14 cellular contexts compared by ENCODE assay signal in the genomic region with DNA sequence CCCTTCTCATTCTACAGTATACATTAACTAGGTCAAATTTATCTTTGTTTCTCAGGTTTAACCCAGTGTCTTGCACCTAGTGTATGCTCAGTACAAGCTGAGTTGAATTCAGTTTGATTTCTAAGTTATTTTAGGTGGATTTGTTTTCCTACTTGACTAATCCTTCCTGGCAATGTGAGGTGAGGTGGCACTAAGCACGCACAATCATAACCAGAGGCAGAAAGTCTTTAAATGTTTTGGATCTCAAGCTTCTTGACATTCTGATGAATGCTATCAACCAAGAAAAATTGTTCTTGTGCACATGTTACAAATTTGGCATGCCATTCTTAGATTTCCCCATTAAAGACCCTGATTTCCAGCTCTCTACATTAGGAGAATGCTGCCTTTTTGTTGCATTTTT. TPM values are rescaled to one million over a fixed set of nuclear protein-coding genes. Genes with fewer than 3 reads are reported as not detected.
A peak's percentile ranks its signal among the peaks of the same experiment; 100 is the strongest.
DNase-seq lines count a peak whose midpoint lies in the region; ATAC-seq and TF ChIP-seq lines count a peak whose summit lies in the region.
"Had no signal": no experiment of that assay in that cellular context is flagged by ENCODE, and none has a peak within 500 bp of the region (broad histone marks: within the 10 kb centered on the region; RNA-seq: fewer than 3 reads in every experiment).

No MANE protein-coding gene starts in this region.

- no peak overlapping the region for H3K27ac Mint-ChIP-seq in activated CD8-positive, alpha-beta T cell treated with anti-CD3 and anti-CD28 coated beads for 36 hours
- no peak overlapping the region for H3K27ac Mint-ChIP-seq in activated CD8-positive, alpha-beta T cell treated with anti-CD3 and anti-CD28 coated beads, Interleukin-2, amount 10 ng/mL, durations not matched to agents 7 days and 5 days
- no peak overlapping the region for H3K27ac Mint-ChIP-seq in CD8-positive, alpha-beta memory T cell

- POLR2A ChIA-PET in activated CD8-positive, alpha-beta T cell treated with anti-CD3 and anti-CD28 coated beads for 36 hours (lab: Charles Lee) = interaction anchor here (0.6 to 0.9 kb wide), 2 partner anchors 9 to 228 kb away, joined by 3 read pairs; a partner anchor contains a TSS
- POLR2A ChIA-PET in activated CD8-positive, alpha-beta T cell treated with anti-CD3 and anti-CD28 coated beads, Interleukin-2, amount 10 ng/mL, durations not matched to agents 7 days and 5 days (lab: Charles Lee) = no interaction called here
- POLR2A ChIA-PET in CD8-positive, alpha-beta memory T cell (lab: Charles Lee) = no interaction called here

- H3K27ac ChIP-seq in epithelial cell of prostate = peak overlapping the region; percentile 37
- H3K27ac ChIP-seq in gastrocnemius medialis = peak overlapping the region; percentile 94 to 98 (median 96)
- no peak overlapping the region for H3K27ac ChIP-seq in CD8-positive, alpha-beta memory T cell (ENCODE audit: low read depth, low read length)
- H3K27ac ChIP-seq: HL-60 had no signal

- no peak for TF ChIP-seq POLR2A in gastrocnemius medialis (IDR thresholded peaks at IDR 0.05)

- in situ Hi-C loops in gastrocnemius medialis (cut with MboI; ENCODE audit: low sequenced_read_pairs in 4 of 4) = no loop called here

- H3K4me3 ChIP-seq in gastrocnemius medialis = no peak overlapping the region
- H3K4me3 ChIP-seq in CD8-positive, alpha-beta memory T cell (ENCODE audit: low read length) = no peak overlapping the region

- DNase-seq in activated CD8-positive, alpha-beta T cell treated with anti-CD3 and anti-CD28 coated beads for 36 hours = no peak
- DNase-seq in activated CD8-positive, alpha-beta T cell treated with anti-CD3 and anti-CD28 coated beads, Interleukin-2, amount 10 ng/mL, durations not matched to agents 7 days and 5 days = no peak
- DNase-seq in RKO (ENCODE audit: low spot score) (peak; percentile 26), epithelial cell of prostate (ENCODE audit: low read depth, low spot score) (no peak), gastrocnemius medialis (no peak), NCI-H1048 (lab: John Stamatoyannopoulos, UW) (no peak), NCI-H2196 treated with DMSO at 0.1 percent for 48 hours (lab: John Stamatoyannopoulos, UW; ENCODE audit: unreplicated experiment) (no peak)
- no peak for DNase-seq in CD8-positive, alpha-beta memory T cell
- DNase-seq: activated CD4-positive, alpha-beta T cell treated with anti-CD3 and anti-CD28 coated beads, Interleukin-2, amount 50 U/mL, for 48 hours; aorta; DMS53; erythroblast; NCI-H526 had no signal

- no peak for ATAC-seq in activated CD8-positive, alpha-beta T cell treated with anti-CD3 and anti-CD28 coated beads for 36 hours
- ATAC-seq in activated CD8-positive, alpha-beta T cell treated with anti-CD3 and anti-CD28 coated beads, Interleukin-2, amount 10 ng/mL, durations not matched to agents 7 days and 5 days = no peak
- ATAC-seq in gastrocnemius medialis = no peak

- H3K27me3 ChIP-seq in gastrocnemius medialis = no peaks in the 10 kb centered on the region
- H3K27me3 ChIP-seq in CD8-positive, alpha-beta memory T cell (ENCODE audit: insufficient read depth, low read length, poor library complexity, severe bottlenecking) = no peaks in the 10 kb centered on the region

- CTCF ChIA-PET in activated CD8-positive, alpha-beta T cell treated with anti-CD3 and anti-CD28 coated beads for 36 hours (lab: Charles Lee) = no interaction called here
- CTCF ChIA-PET in activated CD8-positive, alpha-beta T cell treated with anti-CD3 and anti-CD28 coated beads, Interleukin-2, amount 10 ng/mL, durations not matched to agents 7 days and 5 days (lab: Charles Lee) = no interaction called here
- CTCF ChIA-PET in CD8-positive, alpha-beta memory T cell (lab: Charles Lee) = no interaction called here

- H3K36me3 Mint-ChIP-seq in activated CD8-positive, alpha-beta T cell treated with anti-CD3 and anti-CD28 coated beads for 36 hours (ENCODE audit: low read depth) = peaks cover 44% of the 10 kb centered on the region
- peaks cover 31% of the 10 kb centered on the region for H3K36me3 Mint-ChIP-seq in activated CD8-positive, alpha-beta T cell treated with anti-CD3 and anti-CD28 coated beads, Interleukin-2, amount 10 ng/mL, durations not matched to agents 7 days and 5 days (ENCODE audit: low read depth)
- H3K36me3 Mint-ChIP-seq in CD8-positive, alpha-beta memory T cell = peaks cover 0 to 19% (median 5%) of the 10 kb centered on the region in 3 donors

- no peaks in the 10 kb centered on the region for H3K9me3 ChIP-seq in gastrocnemius medialis
- no peaks in the 10 kb centered on the region for H3K9me3 ChIP-seq in CD8-positive, alpha-beta memory T cell (ENCODE audit: low read length)

- no peak for TF ChIP-seq CTCF in activated CD8-positive, alpha-beta T cell treated with anti-CD3 and anti-CD28 coated beads for 36 hours (IDR thresholded peaks at IDR 0.05)
- no peak for TF ChIP-seq CTCF in gastrocnemius medialis (IDR thresholded peaks at IDR 0.05 in 4 of 5, conservative IDR thresholded peaks at IDR 0.05 in 1 of 5)

- H3K9me3 Mint-ChIP-seq in activated CD8-positive, alpha-beta T cell treated with anti-CD3 and anti-CD28 coated beads for 36 hours = no peaks in the 10 kb centered on the region
- H3K9me3 Mint-ChIP-seq in activated CD8-positive, alpha-beta T cell treated with anti-CD3 and anti-CD28 coated beads, Interleukin-2, amount 10 ng/mL, durations not matched to agents 7 days and 5 days (ENCODE audit: insufficient read depth) = no peaks in the 10 kb centered on the region
- no peaks in the 10 kb centered on the region for H3K9me3 Mint-ChIP-seq in CD8-positive, alpha-beta memory T cell

- intact Hi-C loops in activated CD8-positive, alpha-beta T cell treated with anti-CD3 and anti-CD28 coated beads for 36 hours (cut with micrococcal nuclease) = no loop called here
- intact Hi-C loops in gastrocnemius medialis (cut with DNase I; ENCODE audit: low total_unique reads) = no loop called here

- peaks cover 62% of the 10 kb centered on the region for H3K4me1 Mint-ChIP-seq in activated CD8-positive, alpha-beta T cell treated with anti-CD3 and anti-CD28 coated beads for 36 hours (ENCODE audit: low read depth)
- H3K4me1 Mint-ChIP-seq in activated CD8-positive, alpha-beta T cell treated with anti-CD3 and anti-CD28 coated beads, Interleukin-2, amount 10 ng/mL, durations not matched to agents 7 days and 5 days (ENCODE audit: low read depth) = peaks cover 62% of the 10 kb centered on the region
- peaks cover 62 to 74% (median 73%) of the 10 kb centered on the region in 3 donors for H3K4me1 Mint-ChIP-seq in CD8-positive, alpha-beta memory T cell

- H3K27me3 Mint-ChIP-seq in activated CD8-positive, alpha-beta T cell treated with anti-CD3 and anti-CD28 coated beads for 36 hours = no peaks in the 10 kb centered on the region
- H3K27me3 Mint-ChIP-seq in activated CD8-positive, alpha-beta T cell treated with anti-CD3 and anti-CD28 coated beads, Interleukin-2, amount 10 ng/mL, durations not matched to agents 7 days and 5 days (ENCODE audit: low read depth) = no peaks in the 10 kb centered on the region
- peaks cover 0 to 2% of the 10 kb centered on the region in 2 donors for H3K27me3 Mint-ChIP-seq in CD8-positive, alpha-beta memory T cell

- H3K4me1 ChIP-seq in gastrocnemius medialis = peaks cover 60 to 64% of the 10 kb centered on the region in 2 donors
- peaks cover 43% of the 10 kb centered on the region for H3K4me1 ChIP-seq in CD8-positive, alpha-beta memory T cell (ENCODE audit: insufficient read depth, low read length)

- no peaks in the 10 kb centered on the region for H3K36me3 ChIP-seq in gastrocnemius medialis
- H3K36me3 ChIP-seq in CD8-positive, alpha-beta memory T cell (ENCODE audit: insufficient read depth, low read length) = no peaks in the 10 kb centered on the region

- peak overlapping the region; percentile 54 for H3K4me3 Mint-ChIP-seq in activated CD8-positive, alpha-beta T cell treated with anti-CD3 and anti-CD28 coated beads for 36 hours
- H3K4me3 Mint-ChIP-seq in activated CD8-positive, alpha-beta T cell treated with anti-CD3 and anti-CD28 coated beads, Interleukin-2, amount 10 ng/mL, durations not matched to agents 7 days and 5 days = no peak overlapping the region
- peak overlapping the region in 1 of 7 donors; percentile 98 for H3K4me3 Mint-ChIP-seq in CD8-positive, alpha-beta memory T cell

RNA-seq across cellular contexts. Expression of a gene that starts 3.2 kb away (rescaled TPM):
- 100 to 1,000 TPM; 120 to 123 TPM for total RNA-seq in activated CD8-positive, alpha-beta T cell treated with anti-CD3 and anti-CD28 coated beads for 36 hours
- 10 to 100 TPM; 59.7 to 62.3 TPM for total RNA-seq in activated CD8-positive, alpha-beta T cell treated with anti-CD3 and anti-CD28 coated beads, Interleukin-2, amount 10 ng/mL, durations not matched to agents 7 days and 5 days
- total RNA-seq in gastrocnemius medialis = 100 to 1,000 TPM in 3 of 4 donors, 10 to 100 TPM in 1; 86.6 to 145 (median 123) TPM
- total RNA-seq in CD8-positive, alpha-beta memory T cell = 100 to 1,000 TPM; 128 to 136 TPM
- 52.9 TPM for polyA plus RNA-seq in CD8-positive, alpha-beta memory T cell

RNA-seq across cellular contexts. Expression of a gene that starts 3.6 kb away (rescaled TPM):
- 10 to 100 TPM in 1 of 2 experiments, 1 to 10 TPM in 1; 9.8 to 10.5 TPM for total RNA-seq in activated CD8-positive, alpha-beta T cell treated with anti-CD3 and anti-CD28 coated beads for 36 hours
- 10 to 100 TPM; 14.3 to 14.5 TPM for total RNA-seq in activated CD8-positive, alpha-beta T cell treated with anti-CD3 and anti-CD28 coated beads, Interleukin-2, amount 10 ng/mL, durations not matched to agents 7 days and 5 days
- total RNA-seq in gastrocnemius medialis = 10 to 100 TPM in 1 of 4 donors, 1 to 10 TPM in 3; 7.9 to 16.2 (median 8.6) TPM
- total RNA-seq in CD8-positive, alpha-beta memory T cell = 10 to 100 TPM; 10.7 to 10.9 TPM
- polyA plus RNA-seq in CD8-positive, alpha-beta memory T cell = 20.1 TPM
